12 cellular contexts compared by ENCODE assay signal in the genomic region with DNA sequence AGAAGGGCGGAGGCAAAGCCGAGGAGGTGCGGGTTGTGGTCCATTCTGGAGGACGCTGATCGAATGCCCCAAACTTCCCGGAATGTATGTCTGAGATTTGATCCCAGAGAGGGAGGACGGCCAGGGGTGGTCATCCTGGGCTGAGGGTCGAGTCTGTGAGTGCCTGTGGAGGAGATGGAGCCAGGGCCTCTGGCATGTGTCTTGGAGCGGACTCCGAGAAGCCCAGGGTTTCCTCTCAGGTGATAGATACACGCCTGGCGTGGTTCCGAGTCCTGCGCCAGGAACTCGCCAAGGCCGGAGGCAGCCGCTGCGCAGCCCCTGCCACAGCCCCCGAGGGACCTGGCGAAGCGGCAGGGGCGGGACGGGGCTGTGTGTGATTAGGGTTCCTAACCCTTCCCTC. TPM values are rescaled to one million over a fixed set of nuclear protein-coding genes. Genes with fewer than 3 reads are reported as not detected.
DNase-seq lines count a peak whose midpoint lies in the region; ATAC-seq and TF ChIP-seq lines count a peak whose summit lies in the region.
"Had no signal": no experiment of that assay in that cellular context is flagged by ENCODE, and none has a peak within 500 bp of the region (broad histone marks: within the 10 kb centered on the region; RNA-seq: fewer than 3 reads in every experiment).

No MANE protein-coding gene starts in this region.

- ATAC-seq in body of pancreas: peak; percentile 25
- ATAC-seq in HG03175 (IDR thresholded peaks at IDR 0.05; ENCODE audit: unreplicated experiment): no peak

- H3K4me1 ChIP-seq in body of pancreas (peaks cover 22% of the 10 kb centered on the region), right atrium auricular region (peaks cover 0 to 7% of the 10 kb centered on the region in 2 donors), prostate gland (replicated peaks) (no peaks in the 10 kb centered on the region)

- TF ChIP-seq POLR2A in body of pancreas (IDR thresholded peaks at IDR 0.05) (no peak), prostate gland (IDR thresholded peaks at IDR 0.05) (no peak)

- peak overlapping the region in 3 of 4 donors; percentile 17 to 79 (median 76) for H3K27ac ChIP-seq in body of pancreas
- peak overlapping the region; percentile 78 to 79 for H3K27ac ChIP-seq in right atrium auricular region
- peak overlapping the region in 1 of 2 donors; percentile 68 for H3K27ac ChIP-seq in prostate gland

- TF ChIP-seq CTCF in body of pancreas (IDR thresholded peaks at IDR 0.05) (no peak), right atrium auricular region (IDR thresholded peaks at IDR 0.05) (no peak), prostate gland (IDR thresholded peaks at IDR 0.05) (no peak)

- H3K4me3 ChIP-seq in body of pancreas: peak overlapping the region; percentile 52 to 73
- H3K4me3 ChIP-seq in right atrium auricular region: peak overlapping the region; percentile 53 to 70
- H3K4me3 ChIP-seq in prostate gland: peak overlapping the region; percentile 49 to 64

- intact Hi-C loops in body of pancreas (cut with DNase I): no loop called here
- intact Hi-C loops in prostate gland (cut with DNase I): no loop called here

- H3K27me3 ChIP-seq in body of pancreas (no peaks in the 10 kb centered on the region), right atrium auricular region (no peaks in the 10 kb centered on the region), prostate gland (replicated peaks; ENCODE audit: insufficient read depth) (no peaks in the 10 kb centered on the region)

- H3K9me3 ChIP-seq in body of pancreas (peaks cover 0 to 38% (median 2%) of the 10 kb centered on the region in 3 donors), right atrium auricular region (peaks cover 19 to 42% of the 10 kb centered on the region in 2 donors), prostate gland (peaks cover 4% of the 10 kb centered on the region)

- H3K36me3 ChIP-seq in body of pancreas (replicated peaks in 1 of 2; ENCODE audit: insufficient read depth in 1 of 2, low read depth in 2 of 2) (no peaks in the 10 kb centered on the region), right atrium auricular region (peaks cover 6% of the 10 kb centered on the region), prostate gland (no peaks in the 10 kb centered on the region)

- WGBS in body of pancreas, 2 donors: 0 to 1% methylated on average over 23 of the region's 23 CpGs
- 0% methylated on average over 9 of the region's 23 CpGs for WGBS in prostate gland

- DNase-seq in AG20443 (ENCODE audit: low spot score) (peak; percentile 32), body of pancreas (peak; percentile 32 to 56 (median 43)), right atrium auricular region (ENCODE audit: low spot score) (no peak), prostate gland (ENCODE audit: low spot score) (peak; percentile 17), SK-N-DZ (ENCODE audit: low spot score) (no peak), cortex of kidney (lab: John Stamatoyannopoulos, UW) (no peak)
- DNase-seq in stimulated activated CD4-positive, alpha-beta T cell treated with anti-CD3 and anti-CD28 coated beads, Interleukin-12 subunit alpha, Interleukin-12 subunit beta, amount 100 ng/mL, for 4 hours: no peak
- DNase-seq: CD4-positive, alpha-beta memory T cell had no signal

RNA-seq across cellular contexts. Expression of gene ZNF454, which starts 0.4 kb away (rescaled TPM):
- total RNA-seq in body of pancreas (1 to 10 TPM; 4.2 to 8.2 TPM), right atrium auricular region (1 to 10 TPM; 2.5 to 2.6 TPM), prostate gland (1 to 10 TPM; 4.7 to 5.9 TPM)
- 4.1 and 4.9 TPM in 2 replicates for polyA plus RNA-seq in SK-N-DZ (2014; cell fraction: cytosol; rRNA removed)
- 3.0 and 7.5 TPM in 2 replicates for polyA plus RNA-seq in SK-N-DZ (2014; cell fraction: nucleus; rRNA removed)
- total RNA-seq: activated T-helper 2 cell treated with anti-CD3 and anti-CD28 coated beads, Interferon-gamma antibody, Interleukin-2, Interleukin-4, amounts not matched to agents 10 μg/mL and 5 μg/mL and 100 μg/mL, durations not matched to agents 14 hours and 24 hours and 36 hours had no signal
- polyA plus RNA-seq: CD4-positive, alpha-beta memory T cell had no signal

RNA-seq across cellular contexts. Expression of gene ZFP2, which starts 45.6 kb away (rescaled TPM):
- 1 to 10 TPM; 1.8 to 2.6 TPM for total RNA-seq in body of pancreas
- 1 to 10 TPM in 1 of 2 donors, under 1 TPM in 1; 0.43 to 2.0 TPM for total RNA-seq in right atrium auricular region
- total RNA-seq in prostate gland: 1 to 10 TPM; 4.5 to 5.5 TPM
- polyA plus RNA-seq in SK-N-DZ (2014; cell fraction: cytosol; rRNA removed): 2.0 and 2.2 TPM in 2 replicates
- 1.3 and 3.8 TPM in 2 replicates for polyA plus RNA-seq in SK-N-DZ (2014; cell fraction: nucleus; rRNA removed)
- total RNA-seq: activated T-helper 2 cell treated with anti-CD3 and anti-CD28 coated beads, Interferon-gamma antibody, Interleukin-2, Interleukin-4, amounts not matched to agents 10 μg/mL and 5 μg/mL and 100 μg/mL, durations not matched to agents 14 hours and 24 hours and 36 hours; T-helper 2 cell treated with Interferon-gamma antibody and Interleukin-4, amounts not matched to agents 100 ng/mL and 5 ng/mL, for 36 hours had no signal

RNA-seq across cellular contexts. Expression of gene GRM6, which starts 53.8 kb away (rescaled TPM):
- not detected for total RNA-seq in body of pancreas
- total RNA-seq in right atrium auricular region: not detected
- under 1 TPM in 1 of 2 donors, not detected in 1; 0.23 TPM for total RNA-seq in prostate gland
- not detected in 2 replicates for polyA plus RNA-seq in SK-N-DZ (2014; cell fraction: cytosol; rRNA removed)
- 0.09 and 0.14 TPM in 2 replicates for polyA plus RNA-seq in SK-N-DZ (2014; cell fraction: nucleus; rRNA removed)
- total RNA-seq: activated T-helper 2 cell treated with anti-CD3 and anti-CD28 coated beads, Interferon-gamma antibody, Interleukin-2, Interleukin-4, amounts not matched to agents 10 μg/mL and 5 μg/mL and 100 μg/mL, durations not matched to agents 14 hours and 24 hours and 36 hours; CD4-positive, alpha-beta memory T cell; esophagus mucosa; T-helper 2 cell treated with Interferon-gamma antibody and Interleukin-4, amounts not matched to agents 100 ng/mL and 5 ng/mL, for 36 hours had no signal
- polyA plus RNA-seq: CD4-positive, alpha-beta memory T cell had no signal

Comparison
In these comparisons a context has a peak if more than half of its experiments do, and no peak if none do; other contexts are left out.
1. DNase-seq: peak in AG20443 (single experiment), body of pancreas (4 of 4) and prostate gland (single experiment); none in right atrium auricular region (single experiment), stimulated activated CD4-positive, alpha-beta T cell treated with anti-CD3 and anti-CD28 coated beads, Interleukin-12 subunit alpha, Interleukin-12 subunit beta, amount 100 ng/mL, for 4 hours (single experiment), SK-N-DZ (single experiment) and cortex of kidney (single experiment).
2. Peak in every context shown above with its lines, with median percentiles within 50 percentile points of each other: H3K4me3 ChIP-seq.